In genomic region chr19:57867868-57868492, GRCh38 we compare ENCODE assay signal across 14 cellular contexts. TPM values are rescaled to one million over a fixed set of nuclear protein-coding genes. Genes with fewer than 3 reads are reported as not detected.
DNase-seq lines count a peak whose midpoint lies in the region; ATAC-seq, FAIRE-seq and TF ChIP-seq lines count a peak whose summit lies in the region.
"Had no signal": no experiment of that assay in that cellular context is flagged by ENCODE, and none has a peak within 500 bp of the region (broad histone marks: within the 10 kb centered on the region; RNA-seq: fewer than 3 reads in every experiment).

No MANE protein-coding gene starts in this region.

- TF ChIP-seq RAD21 in HepG2 (CRISPR knock-in tag; IDR thresholded peaks at IDR 0.05): no peak

- H3K9me3 Mint-ChIP-seq in chondrocyte (ENCODE audit: low read depth) (peaks cover 43% of the 10 kb centered on the region), nephron progenitor cell (peaks cover 94% of the 10 kb centered on the region)

- no peak for DNase-seq in HepG2 (ENCODE audit: low spot score)
- DNase-seq in right lobe of liver: no peak
- no peak for DNase-seq in chondrocyte (ENCODE audit: low spot score)
- DNase-seq in nephron progenitor cell: no peak
- DNase-seq in KBM-7: no peak
- DNase-seq in kidney glomerular epithelial cell (lab: John Stamatoyannopoulos, UW): no peak
- DNase-seq: CD8-positive, alpha-beta memory T cell; KG1; NCI-H146; NCI-H2081; NCI-H524 had no signal

- H3K36me3 Mint-ChIP-seq in chondrocyte (ENCODE audit: low read depth) (peaks cover 68% of the 10 kb centered on the region), nephron progenitor cell (ENCODE audit: low read depth) (peaks cover 97% of the 10 kb centered on the region)

- no peaks in the 10 kb centered on the region for H3K9me3 ChIP-seq in HepG2 (ENCODE audit: low read length)
- H3K9me3 ChIP-seq in right lobe of liver: peaks cover 0 to 19% (median 2%) of the 10 kb centered on the region in 4 donors

- no peak overlapping the region for H3K9ac ChIP-seq in HepG2 (ENCODE audit: insufficient read depth, low read depth, low read length)

- H3K27me3 Mint-ChIP-seq in chondrocyte (ENCODE audit: low read depth) (no peaks in the 10 kb centered on the region), nephron progenitor cell (ENCODE audit: low read depth, poor library complexity) (peaks cover 9% of the 10 kb centered on the region)
- H3K27me3 Mint-ChIP-seq: CD8-positive, alpha-beta memory T cell had no signal

- H3K27ac ChIP-seq in HepG2 (ENCODE audit: extremely low read length, insufficient read depth, low read length) (no peak overlapping the region), right lobe of liver (no peak overlapping the region)

- intact Hi-C loops in HepG2 (cut with micrococcal nuclease; ENCODE audit: unreplicated experiment) (no loop called here), right lobe of liver (cut with DNase I) (no loop called here)

- peak overlapping the region; percentile 5 for H3K27ac Mint-ChIP-seq in chondrocyte (ENCODE audit: unreplicated experiment)
- peak overlapping the region; percentile 25 for H3K27ac Mint-ChIP-seq in nephron progenitor cell
- H3K27ac Mint-ChIP-seq: CD8-positive, alpha-beta memory T cell had no signal

- no peaks in the 10 kb centered on the region for H3K4me1 ChIP-seq in HepG2 (ENCODE audit: insufficient read depth, low read length)
- H3K4me1 ChIP-seq in right lobe of liver: no peaks in the 10 kb centered on the region

- H3K4me2 ChIP-seq in HepG2 (ENCODE audit: low read depth, low read length): no peak overlapping the region

- ATAC-seq in HepG2 (no peak; the same call in 2 of the 3 replicates), right lobe of liver (no peak), GM19397 (IDR thresholded peaks at IDR 0.05; ENCODE audit: unreplicated experiment) (no peak), HG03520 (IDR thresholded peaks at IDR 0.05; ENCODE audit: unreplicated experiment) (no peak)
- ATAC-seq: Panc1 had no signal

- TF ChIP-seq CTCF in HepG2 (CRISPR knock-in tag; IDR thresholded peaks at IDR 0.05) (no peak), right lobe of liver (IDR thresholded peaks at IDR 0.05) (no peak), chondrocyte (IDR thresholded peaks at IDR 0.05) (no peak), nephron progenitor cell (IDR thresholded peaks at IDR 0.05) (no peak)

- POLR2A ChIA-PET in HepG2 (lab: Yijun Ruan, JAX): no interaction called here

- in situ Hi-C loops in HepG2 (cut with HindIII; ENCODE audit: extremely low pct_ligation_motif_present, low pct_unique_long_range_greater_than_20kb): no loop called here
- in situ Hi-C loops in KBM-7 (cut with MboI; ENCODE audit: low pct_unique_long_range_greater_than_20kb, low sequenced_read_pairs): no loop called here

- CTCF ChIA-PET in HepG2 (lab: Yijun Ruan, JAX; ENCODE audit: low intra/inter-chr PET ratio, low total read pairs): no interaction called here

- TF ChIP-seq EP300 in HepG2 (IDR thresholded peaks at IDR 0.05; ENCODE audit: low read depth in 2 of 2, low read length in 2 of 2): no peak
- no peak for TF ChIP-seq EP300 in HepG2 (CRISPR knock-in tag; IDR thresholded peaks at IDR 0.05; ENCODE audit: borderline replicate concordance)

- TF ChIP-seq POLR2A in HepG2 (IDR thresholded peaks at IDR 0.05; ENCODE audit: insufficient read depth in 1 of 2, low read depth in 2 of 2, low read length in 2 of 2) (no peak), right lobe of liver (IDR thresholded peaks at IDR 0.05) (no peak)

- no peaks in the 10 kb centered on the region for H3K4me1 Mint-ChIP-seq in chondrocyte (ENCODE audit: low read depth)
- no peaks in the 10 kb centered on the region for H3K4me1 Mint-ChIP-seq in nephron progenitor cell

- H3K36me3 ChIP-seq in HepG2 (replicated peaks in 1 of 2; ENCODE audit: control insufficient read depth in 1 of 2, insufficient read depth in 2 of 2, low read length in 2 of 2) (peaks cover 8 to 38% of the 10 kb centered on the region in 2 experiments), right lobe of liver (peaks cover 0 to 34% (median 4%) of the 10 kb centered on the region in 4 donors)

- H3K4me3 ChIP-seq in HepG2 (replicated peaks in 1 of 3; ENCODE audit: insufficient read depth in 1 of 3, low read depth in 2 of 3, low read length in 3 of 3) (no peak overlapping the region), right lobe of liver (no peak overlapping the region)

- H3K4me3 Mint-ChIP-seq in chondrocyte (ENCODE audit: unreplicated experiment) (no peak overlapping the region), nephron progenitor cell (no peak overlapping the region)

- no peaks in the 10 kb centered on the region for H4K20me1 ChIP-seq in HepG2 (ENCODE audit: insufficient read depth, low read length)

- BruUV-seq in HepG2 (replicated peaks; lab: Mats Ljungman, UMichigan): no TSS peak

- no peak overlapping the region for H2AFZ ChIP-seq in HepG2 (ENCODE audit: low read length)

- no peaks in the 10 kb centered on the region for H3K79me2 ChIP-seq in HepG2 (ENCODE audit: insufficient read depth, low read length)

- H3K27me3 ChIP-seq in HepG2 (ENCODE audit: control insufficient read depth in 1 of 2, insufficient read depth in 2 of 2, low read length in 2 of 2): no peaks in the 10 kb centered on the region
- H3K27me3 ChIP-seq in right lobe of liver: no peaks in the 10 kb centered on the region

- no peak for FAIRE-seq in HepG2 (lab: Jason Lieb, UNC)

- 97% methylated on average over 7 of the region's 7 CpGs for WGBS in HepG2 (ENCODE audit: low lambda C conversion rate)
- WGBS in right lobe of liver (ENCODE audit: insufficient coverage, low coverage, low lambda C conversion rate, missing lambda C conversion rate): 86% methylated on average over 5 of the region's 7 CpGs

RNA-seq across cellular contexts. Expression of gene ZNF587, which starts 18.3 kb away (rescaled TPM):
- total RNA-seq in HepG2 (2016; rRNA removed; fragmentation: Illumina TruSeq; extraction: Trizol) (17.5 and 22.9 TPM in 2 replicates), right lobe of liver (10 to 100 TPM in 5 of 6 experiments, 1 to 10 TPM in 1; 5.2 to 20.2 (median 12.6) TPM), chondrocyte (27.1 to 39.9 TPM (median 30.8 TPM) in 3 replicates)
- total RNA-seq in HepG2 (2016; cell fraction: cytosol; rRNA removed; fragmentation: Illumina TruSeq; extraction: Trizol; ENCODE audit: low read depth): 22.5 and 25.4 TPM in 2 replicates
- 15.1 and 22.8 TPM in 2 replicates for total RNA-seq in HepG2 (2016; cell fraction: insoluble cytoplasmic fraction; rRNA removed; fragmentation: Illumina TruSeq; extraction: Trizol)
- total RNA-seq in HepG2 (2016; cell fraction: membrane; rRNA removed; fragmentation: Illumina TruSeq; extraction: Trizol): 13.8 and 14.3 TPM in 2 replicates
- total RNA-seq in HepG2 (2016; cell fraction: nucleus; rRNA removed; fragmentation: Illumina TruSeq; extraction: Trizol): 17.5 and 22.8 TPM in 2 replicates
- polyA plus RNA-seq in HepG2 (2011; rRNA removed): 8.7 and 12.6 TPM in 2 replicates
- polyA plus RNA-seq in HepG2 (2011; cell fraction: cytosol; rRNA removed): 2.6 and 3.8 TPM in 2 replicates
- 28.6 and 29.8 TPM in 2 replicates for polyA plus RNA-seq in HepG2 (2011; cell fraction: nucleus; rRNA removed)
- 8.0 and 11.1 TPM in 2 replicates for polyA plus RNA-seq in HepG2 (2012)
- 0.52 and 0.95 TPM in 2 replicates for polyA plus RNA-seq in HepG2 (2016; cell fraction: cytosol; fragmentation: Illumina TruSeq; extraction: Trizol; ENCODE audit: low read depth)
- polyA plus RNA-seq in HepG2 (2016; cell fraction: insoluble cytoplasmic fraction; fragmentation: Illumina TruSeq; extraction: Trizol; ENCODE audit: low read depth): 5.2 and 7.9 TPM in 2 replicates
- polyA plus RNA-seq in HepG2 (2016; cell fraction: membrane; fragmentation: Illumina TruSeq; extraction: Trizol; ENCODE audit: low read depth): 0.96 and 2.0 TPM in 2 replicates
- polyA plus RNA-seq in HepG2 (2016; cell fraction: nucleus; fragmentation: Illumina TruSeq; extraction: Trizol; ENCODE audit: insufficient read depth, low read depth): 41.3 and 44.4 TPM in 2 replicates
- 26.7 and 28.9 TPM in 2 replicates for polyA minus RNA-seq in HepG2 (2011; rRNA and poly(A)+ RNA removed; ENCODE audit: low replicate concordance)
- 17.4 and 22.9 TPM in 2 replicates for polyA minus RNA-seq in HepG2 (2011; cell fraction: cytosol; rRNA and poly(A)+ RNA removed)
- polyA minus RNA-seq in HepG2 (2011; cell fraction: nucleus; rRNA and poly(A)+ RNA removed): 21.6 and 30.3 TPM in 2 replicates

RNA-seq across cellular contexts. Expression of gene ZNF814, which starts 20.9 kb away (rescaled TPM):
- total RNA-seq in HepG2 (2016; rRNA removed; fragmentation: Illumina TruSeq; extraction: Trizol): 2.3 and 3.4 TPM in 2 replicates
- total RNA-seq in HepG2 (2016; cell fraction: cytosol; rRNA removed; fragmentation: Illumina TruSeq; extraction: Trizol; ENCODE audit: low read depth): 0.61 and 0.71 TPM in 2 replicates
- total RNA-seq in HepG2 (2016; cell fraction: insoluble cytoplasmic fraction; rRNA removed; fragmentation: Illumina TruSeq; extraction: Trizol): 2.3 and 2.9 TPM in 2 replicates
- total RNA-seq in HepG2 (2016; cell fraction: membrane; rRNA removed; fragmentation: Illumina TruSeq; extraction: Trizol): 1.4 and 1.5 TPM in 2 replicates
- total RNA-seq in HepG2 (2016; cell fraction: nucleus; rRNA removed; fragmentation: Illumina TruSeq; extraction: Trizol): 5.0 and 5.4 TPM in 2 replicates
- polyA plus RNA-seq in HepG2 (2011; rRNA removed): 2.1 and 2.5 TPM in 2 replicates
- polyA plus RNA-seq in HepG2 (2011; cell fraction: cytosol; rRNA removed): 0.71 and 1.0 TPM in 2 replicates
- 2.6 and 4.3 TPM in 2 replicates for polyA plus RNA-seq in HepG2 (2011; cell fraction: nucleus; rRNA removed)
- polyA plus RNA-seq in HepG2 (2012): 5.2 and 5.4 TPM in 2 replicates
- 0.24 and 0.27 TPM in 2 replicates for polyA plus RNA-seq in HepG2 (2016; cell fraction: cytosol; fragmentation: Illumina TruSeq; extraction: Trizol; ENCODE audit: low read depth)
- polyA plus RNA-seq in HepG2 (2016; cell fraction: insoluble cytoplasmic fraction; fragmentation: Illumina TruSeq; extraction: Trizol; ENCODE audit: low read depth): 0.91 and 0.98 TPM in 2 replicates
- polyA plus RNA-seq in HepG2 (2016; cell fraction: membrane; fragmentation: Illumina TruSeq; extraction: Trizol; ENCODE audit: low read depth): 0.21 and 1.1 TPM in 2 replicates
- 7.3 and 7.5 TPM in 2 replicates for polyA plus RNA-seq in HepG2 (2016; cell fraction: nucleus; fragmentation: Illumina TruSeq; extraction: Trizol; ENCODE audit: insufficient read depth, low read depth)
- polyA minus RNA-seq in HepG2 (2011; rRNA and poly(A)+ RNA removed; ENCODE audit: low replicate concordance): 7.9 and 8.9 TPM in 2 replicates
- 0.89 and 1.1 TPM in 2 replicates for polyA minus RNA-seq in HepG2 (2011; cell fraction: cytosol; rRNA and poly(A)+ RNA removed)
- 12.0 and 13.2 TPM in 2 replicates for polyA minus RNA-seq in HepG2 (2011; cell fraction: nucleus; rRNA and poly(A)+ RNA removed)
- total RNA-seq in right lobe of liver: 10 to 100 TPM in 3 of 6 experiments, 1 to 10 TPM in 3; 5.1 to 11.7 (median 8.7) TPM
- 7.9 to 16.6 TPM (median 8.5 TPM) in 3 replicates for total RNA-seq in chondrocyte

RNA-seq across cellular contexts. Expression of gene ZNF587B, which starts 37.9 kb away (rescaled TPM):
- total RNA-seq in HepG2 (2016; rRNA removed; fragmentation: Illumina TruSeq; extraction: Trizol): 29.9 and 33.6 TPM in 2 replicates
- 3.1 TPM in 2 replicates for total RNA-seq in HepG2 (2016; cell fraction: cytosol; rRNA removed; fragmentation: Illumina TruSeq; extraction: Trizol; ENCODE audit: low read depth)
- 29.5 and 35.3 TPM in 2 replicates for total RNA-seq in HepG2 (2016; cell fraction: insoluble cytoplasmic fraction; rRNA removed; fragmentation: Illumina TruSeq; extraction: Trizol)
- total RNA-seq in HepG2 (2016; cell fraction: membrane; rRNA removed; fragmentation: Illumina TruSeq; extraction: Trizol): 14.9 and 16.5 TPM in 2 replicates
- 33.7 and 36.4 TPM in 2 replicates for total RNA-seq in HepG2 (2016; cell fraction: nucleus; rRNA removed; fragmentation: Illumina TruSeq; extraction: Trizol)
- 4.3 and 5.2 TPM in 2 replicates for polyA plus RNA-seq in HepG2 (2011; rRNA removed)
- polyA plus RNA-seq in HepG2 (2011; cell fraction: cytosol; rRNA removed): 1.6 and 2.6 TPM in 2 replicates
- 10.7 and 10.9 TPM in 2 replicates for polyA plus RNA-seq in HepG2 (2011; cell fraction: nucleus; rRNA removed)
- 3.7 and 6.7 TPM in 2 replicates for polyA plus RNA-seq in HepG2 (2012)
- 0.78 and 0.85 TPM in 2 replicates for polyA plus RNA-seq in HepG2 (2016; cell fraction: cytosol; fragmentation: Illumina TruSeq; extraction: Trizol; ENCODE audit: low read depth)
- 9.0 and 9.2 TPM in 2 replicates for polyA plus RNA-seq in HepG2 (2016; cell fraction: insoluble cytoplasmic fraction; fragmentation: Illumina TruSeq; extraction: Trizol; ENCODE audit: low read depth)
- polyA plus RNA-seq in HepG2 (2016; cell fraction: membrane; fragmentation: Illumina TruSeq; extraction: Trizol; ENCODE audit: low read depth): 3.8 and 3.9 TPM in 2 replicates
- 27.7 and 29.1 TPM in 2 replicates for polyA plus RNA-seq in HepG2 (2016; cell fraction: nucleus; fragmentation: Illumina TruSeq; extraction: Trizol; ENCODE audit: insufficient read depth, low read depth)
- 8.5 and 23.1 TPM in 2 replicates for polyA minus RNA-seq in HepG2 (2011; rRNA and poly(A)+ RNA removed; ENCODE audit: low replicate concordance)
- polyA minus RNA-seq in HepG2 (2011; cell fraction: cytosol; rRNA and poly(A)+ RNA removed): 6.0 and 6.3 TPM in 2 replicates
- polyA minus RNA-seq in HepG2 (2011; cell fraction: nucleus; rRNA and poly(A)+ RNA removed): 29.7 and 33.8 TPM in 2 replicates
- 10 to 100 TPM in 3 of 6 experiments, 1 to 10 TPM in 3; 7.2 to 13.1 (median 10.4) TPM for total RNA-seq in right lobe of liver
- total RNA-seq in chondrocyte: 6.9 to 14.5 TPM (median 8.0 TPM) in 3 replicates

RNA-seq across cellular contexts. Expression of gene ZNF417, which starts 48.4 kb away (rescaled TPM):
- total RNA-seq in HepG2 (2016; rRNA removed; fragmentation: Illumina TruSeq; extraction: Trizol): 13.7 and 14.1 TPM in 2 replicates
- total RNA-seq in HepG2 (2016; cell fraction: cytosol; rRNA removed; fragmentation: Illumina TruSeq; extraction: Trizol; ENCODE audit: low read depth): 1.1 and 2.1 TPM in 2 replicates
- total RNA-seq in HepG2 (2016; cell fraction: insoluble cytoplasmic fraction; rRNA removed; fragmentation: Illumina TruSeq; extraction: Trizol): 12.2 and 16.0 TPM in 2 replicates
- 5.0 and 5.4 TPM in 2 replicates for total RNA-seq in HepG2 (2016; cell fraction: membrane; rRNA removed; fragmentation: Illumina TruSeq; extraction: Trizol)
- 18.0 and 19.8 TPM in 2 replicates for total RNA-seq in HepG2 (2016; cell fraction: nucleus; rRNA removed; fragmentation: Illumina TruSeq; extraction: Trizol)
- polyA plus RNA-seq in HepG2 (2011; rRNA removed): 2.9 and 3.2 TPM in 2 replicates
- polyA plus RNA-seq in HepG2 (2011; cell fraction: cytosol; rRNA removed): 1.2 and 1.9 TPM in 2 replicates
- 7.2 and 7.4 TPM in 2 replicates for polyA plus RNA-seq in HepG2 (2011; cell fraction: nucleus; rRNA removed)
- polyA plus RNA-seq in HepG2 (2012): 3.5 and 3.9 TPM in 2 replicates
- 0.35 and 2.0 TPM in 2 replicates for polyA plus RNA-seq in HepG2 (2016; cell fraction: cytosol; fragmentation: Illumina TruSeq; extraction: Trizol; ENCODE audit: low read depth)
- 2.8 and 3.3 TPM in 2 replicates for polyA plus RNA-seq in HepG2 (2016; cell fraction: insoluble cytoplasmic fraction; fragmentation: Illumina TruSeq; extraction: Trizol; ENCODE audit: low read depth)
- polyA plus RNA-seq in HepG2 (2016; cell fraction: membrane; fragmentation: Illumina TruSeq; extraction: Trizol; ENCODE audit: low read depth): 1.3 and 1.8 TPM in 2 replicates
- 11.3 and 15.1 TPM in 2 replicates for polyA plus RNA-seq in HepG2 (2016; cell fraction: nucleus; fragmentation: Illumina TruSeq; extraction: Trizol; ENCODE audit: insufficient read depth, low read depth)
- polyA minus RNA-seq in HepG2 (2011; rRNA and poly(A)+ RNA removed; ENCODE audit: low replicate concordance): 6.4 and 7.5 TPM in 2 replicates
- polyA minus RNA-seq in HepG2 (2011; cell fraction: cytosol; rRNA and poly(A)+ RNA removed): 2.6 and 4.8 TPM in 2 replicates
- polyA minus RNA-seq in HepG2 (2011; cell fraction: nucleus; rRNA and poly(A)+ RNA removed): 23.2 and 23.7 TPM in 2 replicates
- total RNA-seq in right lobe of liver: 10 to 100 TPM in 3 of 6 experiments, 1 to 10 TPM in 3; 4.1 to 12.6 (median 7.8) TPM
- total RNA-seq in chondrocyte: 12.9 to 24.5 TPM (median 15.0 TPM) in 3 replicates

RNA-seq across cellular contexts. Expression of gene ZNF552, which starts 53.3 kb away (rescaled TPM):
- total RNA-seq in HepG2 (2016; rRNA removed; fragmentation: Illumina TruSeq; extraction: Trizol) (16.3 and 16.6 TPM in 2 replicates), right lobe of liver (1 to 10 TPM; 2.6 to 9.0 (median 4.9) TPM), chondrocyte (3.6 to 5.5 TPM (median 3.7 TPM) in 3 replicates)
- 2.7 and 4.8 TPM in 2 replicates for total RNA-seq in HepG2 (2016; cell fraction: cytosol; rRNA removed; fragmentation: Illumina TruSeq; extraction: Trizol; ENCODE audit: low read depth)
- 16.4 and 17.7 TPM in 2 replicates for total RNA-seq in HepG2 (2016; cell fraction: insoluble cytoplasmic fraction; rRNA removed; fragmentation: Illumina TruSeq; extraction: Trizol)
- 8.6 and 8.9 TPM in 2 replicates for total RNA-seq in HepG2 (2016; cell fraction: membrane; rRNA removed; fragmentation: Illumina TruSeq; extraction: Trizol)
- total RNA-seq in HepG2 (2016; cell fraction: nucleus; rRNA removed; fragmentation: Illumina TruSeq; extraction: Trizol): 16.0 and 16.1 TPM in 2 replicates
- 8.1 and 11.7 TPM in 2 replicates for polyA plus RNA-seq in HepG2 (2011; rRNA removed)
- polyA plus RNA-seq in HepG2 (2011; cell fraction: cytosol; rRNA removed): 4.8 and 6.2 TPM in 2 replicates
- polyA plus RNA-seq in HepG2 (2011; cell fraction: nucleus; rRNA removed): 26.1 and 30.1 TPM in 2 replicates
- polyA plus RNA-seq in HepG2 (2012): 6.3 and 12.5 TPM in 2 replicates
- polyA plus RNA-seq in HepG2 (2016; cell fraction: cytosol; fragmentation: Illumina TruSeq; extraction: Trizol; ENCODE audit: low read depth): 2.3 TPM in 2 replicates
- 11.9 and 12.5 TPM in 2 replicates for polyA plus RNA-seq in HepG2 (2016; cell fraction: insoluble cytoplasmic fraction; fragmentation: Illumina TruSeq; extraction: Trizol; ENCODE audit: low read depth)
- polyA plus RNA-seq in HepG2 (2016; cell fraction: membrane; fragmentation: Illumina TruSeq; extraction: Trizol; ENCODE audit: low read depth): 3.4 and 3.6 TPM in 2 replicates
- polyA plus RNA-seq in HepG2 (2016; cell fraction: nucleus; fragmentation: Illumina TruSeq; extraction: Trizol; ENCODE audit: insufficient read depth, low read depth): 18.3 and 19.5 TPM in 2 replicates
- 29.3 and 39.6 TPM in 2 replicates for polyA minus RNA-seq in HepG2 (2011; rRNA and poly(A)+ RNA removed; ENCODE audit: low replicate concordance)
- polyA minus RNA-seq in HepG2 (2011; cell fraction: cytosol; rRNA and poly(A)+ RNA removed): 4.4 and 6.0 TPM in 2 replicates
- 35.4 and 48.9 TPM in 2 replicates for polyA minus RNA-seq in HepG2 (2011; cell fraction: nucleus; rRNA and poly(A)+ RNA removed)
